ENCODE assay signal across 17 cellular contexts in genomic region chr11:116598036-116598435, GRCh38.
DNase-seq lines count a peak whose midpoint lies in the region; ATAC-seq and TF ChIP-seq lines count a peak whose summit lies in the region.
"Had no signal": no experiment of that assay in that cellular context is flagged by ENCODE, and none has a peak within 500 bp of the region (broad histone marks: within the 10 kb centered on the region; RNA-seq: fewer than 3 reads in every experiment).

No MANE protein-coding gene starts in this region.

- H3K9me3 ChIP-seq in RWPE2 (ENCODE audit: severe bottlenecking) (no peaks in the 10 kb centered on the region), upper lobe of right lung (no peaks in the 10 kb centered on the region)
- H3K9me3 ChIP-seq: A549, BE2C had no signal

- H3K27me3 ChIP-seq in RWPE2 (ENCODE audit: insufficient read depth, poor library complexity, severe bottlenecking): peaks cover 28% of the 10 kb centered on the region
- H3K27me3 ChIP-seq in upper lobe of right lung: no peaks in the 10 kb centered on the region
- H3K27me3 ChIP-seq: BE2C had no signal

- H3K36me3 ChIP-seq in RWPE2 (ENCODE audit: low read depth) (no peaks in the 10 kb centered on the region), upper lobe of right lung (no peaks in the 10 kb centered on the region)
- H3K36me3 ChIP-seq: BE2C had no signal

- intact Hi-C loops in posterior vena cava (cut with DNase I): no loop called here
- intact Hi-C loops in upper lobe of right lung (cut with DNase I): no loop called here

- DNase-seq in RWPE2 (ENCODE audit: low spot score): peak; percentile 14
- peak; percentile 25 for DNase-seq in chondrocyte (ENCODE audit: low spot score)
- peak; percentile 52 for DNase-seq in posterior vena cava (ENCODE audit: low spot score)
- peak; percentile 31 for DNase-seq in upper lobe of right lung
- DNase-seq in NCI-H1092 (lab: John Stamatoyannopoulos, UW): no peak
- no peak for DNase-seq in SKM-1 treated with dmso at 0.1 percent for 144 hours (lab: John Stamatoyannopoulos, UW; ENCODE audit: unreplicated experiment)
- DNase-seq: BE2C; CD4-positive, alpha-beta memory T cell; DMS153; DMS79 treated with DMSO at 0.1 percent for 48 hours; EL; HCEC 1CT; HFFc6; IMR-90 had no signal

- H3K27me3 Mint-ChIP-seq in chondrocyte (ENCODE audit: low read depth): peaks cover 38% of the 10 kb centered on the region

- H3K27ac ChIP-seq in RWPE2 (ENCODE audit: poor library complexity, severe bottlenecking) (no peak overlapping the region), upper lobe of right lung (no peak overlapping the region)
- H3K27ac ChIP-seq: A549, C4-2B had no signal

- peaks cover 10% of the 10 kb centered on the region for H3K4me1 Mint-ChIP-seq in chondrocyte (ENCODE audit: low read depth)
- H3K4me1 Mint-ChIP-seq: CD4-positive, alpha-beta memory T cell had no signal

- ATAC-seq in RWPE2 (ENCODE audit: low read depth) (no peak), upper lobe of right lung (no peak), GM19328 (IDR thresholded peaks at IDR 0.05; ENCODE audit: unreplicated experiment) (no peak)
- ATAC-seq: A549 had no signal

- H3K27ac Mint-ChIP-seq in chondrocyte (ENCODE audit: unreplicated experiment): no peak overlapping the region
- H3K27ac Mint-ChIP-seq: CD4-positive, alpha-beta memory T cell; HFFc6 had no signal

- no peak for TF ChIP-seq CTCF in RWPE2 (IDR thresholded peaks at IDR 0.05; ENCODE audit: poor library complexity, severe bottlenecking)
- TF ChIP-seq CTCF in chondrocyte (IDR thresholded peaks at IDR 0.05): no peak
- no peak for TF ChIP-seq CTCF in upper lobe of right lung (IDR thresholded peaks at IDR 0.05)

- H3K4me1 ChIP-seq in RWPE2 (ENCODE audit: insufficient read depth, poor library complexity, severe bottlenecking): no peaks in the 10 kb centered on the region
- H3K4me1 ChIP-seq in upper lobe of right lung: no peaks in the 10 kb centered on the region

- H3K36me3 Mint-ChIP-seq in chondrocyte (ENCODE audit: low read depth): no peaks in the 10 kb centered on the region
- H3K36me3 Mint-ChIP-seq: CD4-positive, alpha-beta memory T cell had no signal

- no peaks in the 10 kb centered on the region for H3K9me3 Mint-ChIP-seq in chondrocyte (ENCODE audit: low read depth)
- H3K9me3 Mint-ChIP-seq: CD4-positive, alpha-beta memory T cell; HFFc6 had no signal

- no peak overlapping the region for H3K4me3 ChIP-seq in RWPE2 (ENCODE audit: severe bottlenecking)
- H3K4me3 ChIP-seq in upper lobe of right lung: no peak overlapping the region
- H3K4me3 ChIP-seq: A549 had no signal

- H3K4me3 Mint-ChIP-seq in chondrocyte (ENCODE audit: unreplicated experiment): no peak overlapping the region
- H3K4me3 Mint-ChIP-seq: CD4-positive, alpha-beta memory T cell; HFFc6 had no signal

Comparison
In these comparisons a context has a peak if more than half of its experiments do, and no peak if none do; other contexts are left out.
1. DNase-seq: peak in RWPE2 (single experiment), chondrocyte (single experiment), posterior vena cava (single experiment) and upper lobe of right lung (single experiment); none in NCI-H1092 (single experiment) and SKM-1 treated with dmso at 0.1 percent for 144 hours (single experiment).